1 cellular context compared by ENCODE assay signal in genomic region chr1:53484705-53485477, GRCh38.
TF ChIP-seq lines count a peak whose summit lies in the region.

No MANE protein-coding gene starts in this region.

TF ChIP-seq in HCT116, 20 proteins besides CTCF, POLR2A, EP300 and RAD21 (continued from another document):
- no peak for TF ChIP-seq MAX (IDR thresholded peaks at IDR 0.05)
- TF ChIP-seq EZH2 (IDR thresholded peaks at IDR 0.05): no peak
TF ChIP-seq in HCT116: peak in this region for 0.
